Comparison of ENCODE assay signal across 16 cellular contexts in genomic region chr5:133938039-133938821, GRCh38. TPM values are rescaled to one million over a fixed set of nuclear protein-coding genes. Genes with fewer than 3 reads are reported as not detected.
DNase-seq lines count a peak whose midpoint lies in the region; ATAC-seq and TF ChIP-seq lines count a peak whose summit lies in the region.
"Had no signal": no experiment of that assay in that cellular context is flagged by ENCODE, and none has a peak within 500 bp of the region (broad histone marks: within the 10 kb centered on the region; RNA-seq: fewer than 3 reads in every experiment).

No MANE protein-coding gene starts in this region.

- no peak overlapping the region for H3K4me3 ChIP-seq in coronary artery
- H3K4me3 ChIP-seq: A549, dorsolateral prefrontal cortex, thoracic aorta had no signal

- ATAC-seq in HG03175 (IDR thresholded peaks at IDR 0.05; ENCODE audit: unreplicated experiment) (no peak), HG02938 (IDR thresholded peaks at IDR 0.05; ENCODE audit: unreplicated experiment) (no peak)
- ATAC-seq: A549 had no signal

- DNase-seq in SIG-M5 treated with dmso at 0.1 percent for 504 hours (lab: John Stamatoyannopoulos, UW; ENCODE audit: unreplicated experiment) (peak; percentile 55), SIG-M5 (lab: John Stamatoyannopoulos, UW) (no peak), NCI-H1048 (lab: John Stamatoyannopoulos, UW) (peak; percentile 49), coronary artery (ENCODE audit: low spot score) (peak; percentile 36), renal cortical epithelial cell (ENCODE audit: low read depth) (peak; percentile 69), SHP77 (lab: John Stamatoyannopoulos, UW) (no peak)
- DNase-seq: activated CD4-positive, alpha-beta T cell treated with anti-CD3 and anti-CD28 coated beads, Interleukin-2, amount 50 U/mL, for 4 hours; dorsolateral prefrontal cortex; KG1; mesenchymal stem cell; NCI-H2029 treated with DMSO at 0.1 percent for 48 hours; T-helper 1 cell had no signal

- no peak for TF ChIP-seq CTCF in coronary artery (IDR thresholded peaks at IDR 0.05)

- H3K27ac ChIP-seq in coronary artery, result no peak overlapping the region
- H3K27ac ChIP-seq: A549, dorsolateral prefrontal cortex, thoracic aorta had no signal

RNA-seq across cellular contexts. Expression of gene C5orf15, which starts 30.2 kb away (rescaled TPM):
- total RNA-seq in renal cortical epithelial cell, result 124 and 165 TPM in 2 replicates

Comparison
In these comparisons a context has a peak if more than half of its experiments do, and no peak if none do; other contexts are left out.
1. DNase-seq: peak in SIG-M5 treated with dmso at 0.1 percent for 504 hours (single experiment), NCI-H1048 (single experiment), coronary artery (single experiment) and renal cortical epithelial cell (single experiment); none in SIG-M5 (single experiment) and SHP77 (0 of 2).